ENCODE assay signal across 27 cellular contexts in genomic region chr2:186164325-186164724, GRCh38.
"Had no signal": no experiment of that assay in that cellular context is flagged by ENCODE, and none has a peak within 500 bp of the region (broad histone marks: within the 10 kb centered on the region; RNA-seq: fewer than 3 reads in every experiment).

No MANE protein-coding gene starts in this region.

- FAIRE-seq: colon, endothelial cell of umbilical vein had no signal

- ATAC-seq: effector memory CD8-positive, alpha-beta T cell; esophagus mucosa; foreskin keratinocyte; gastrocnemius medialis; gastroesophageal sphincter; heart left ventricle; heart right ventricle had no signal

- H3K4me1 Mint-ChIP-seq: endodermal cell had no signal

- H3K27me3 ChIP-seq: colonic mucosa, dorsolateral prefrontal cortex, esophagus muscularis mucosa, esophagus squamous epithelium, foreskin keratinocyte, gastrocnemius medialis, gastroesophageal sphincter, heart left ventricle, heart right ventricle had no signal

- H3K4me3 Mint-ChIP-seq: dendritic cell treated with granulocyte-macrophage colony-stimulating factor and Interleukin-4, amounts not matched to agents 40 ng/mL and 50 ng/mL, for 4 days; effector memory CD8-positive, alpha-beta T cell; endodermal cell had no signal

- H3K36me3 ChIP-seq: colonic mucosa, esophagus muscularis mucosa, esophagus squamous epithelium, gastrocnemius medialis, gastroesophageal sphincter, heart left ventricle, heart right ventricle had no signal

- H3K27ac Mint-ChIP-seq: dendritic cell treated with granulocyte-macrophage colony-stimulating factor and Interleukin-4, amounts not matched to agents 40 ng/mL and 50 ng/mL, for 4 days; effector memory CD8-positive, alpha-beta T cell; endodermal cell had no signal

- DNase-seq: colonic mucosa; cortex of kidney; dermis blood vessel endothelial cell; dorsolateral prefrontal cortex; effector CD4-positive, alpha-beta T cell; effector CD8-positive, alpha-beta T cell; effector memory CD4-positive, alpha-beta T cell; effector memory CD8-positive, alpha-beta T cell; endodermal cell; erythroblast; esophagus squamous epithelium; foreskin fibroblast; foreskin keratinocyte; foreskin melanocyte; gastrocnemius medialis; glutamatergic neuron; head of caudate nucleus; heart left ventricle; heart right ventricle had no signal

- H3K4me3 ChIP-seq: colonic mucosa, coronary artery, dorsolateral prefrontal cortex, esophagus muscularis mucosa, esophagus squamous epithelium, gastrocnemius medialis, gastroesophageal sphincter, heart left ventricle, heart right ventricle had no signal

- H3K27ac ChIP-seq: colonic mucosa, coronary artery, dorsolateral prefrontal cortex, epithelial cell of prostate, esophagus muscularis mucosa, esophagus squamous epithelium, foreskin keratinocyte, gastrocnemius medialis, gastroesophageal sphincter, heart left ventricle, heart right ventricle had no signal

- H3K4me1 ChIP-seq: colonic mucosa, esophagus muscularis mucosa, esophagus squamous epithelium, foreskin keratinocyte, gastrocnemius medialis, gastroesophageal sphincter, heart left ventricle, heart right ventricle had no signal

- H3K27me3 Mint-ChIP-seq: dendritic cell treated with granulocyte-macrophage colony-stimulating factor and Interleukin-4, amounts not matched to agents 40 ng/mL and 50 ng/mL, for 4 days; effector memory CD8-positive, alpha-beta T cell had no signal

- H3K9me3 ChIP-seq: colonic mucosa, esophagus squamous epithelium, gastrocnemius medialis had no signal
